14 cellular contexts compared by ENCODE assay signal in the genomic region with DNA sequence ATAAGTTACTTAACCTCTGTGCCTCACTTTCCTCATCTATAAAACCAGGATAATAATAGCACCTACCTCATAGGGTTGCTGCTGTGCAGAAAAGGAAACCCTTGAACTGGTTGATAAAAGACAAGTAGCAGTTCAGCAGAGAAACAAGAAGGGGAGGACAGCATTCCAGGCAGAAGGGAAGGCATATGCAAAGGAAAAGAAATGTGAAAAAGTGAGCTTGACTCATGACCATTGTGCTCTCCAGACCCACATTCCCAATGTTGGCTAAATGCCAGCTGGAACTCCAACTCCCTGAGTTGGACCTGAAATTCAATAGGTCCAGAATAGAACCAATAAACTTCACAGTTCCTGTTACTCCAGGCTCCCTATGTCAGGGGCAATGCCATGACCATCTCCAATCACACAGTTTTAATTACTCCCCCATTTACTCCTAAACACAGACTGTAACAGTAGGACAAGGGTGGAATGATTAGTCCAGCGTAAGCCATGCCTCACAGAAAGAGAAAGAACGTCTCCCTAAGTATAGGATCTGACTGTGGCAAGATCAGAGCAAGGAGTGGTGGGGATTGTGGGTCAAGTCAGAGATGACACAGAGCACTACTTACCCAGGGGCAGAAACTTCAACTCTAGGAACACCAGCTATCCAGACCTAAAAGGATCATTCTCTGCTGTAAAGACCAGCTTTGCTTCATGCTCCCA. TPM values are rescaled to one million over a fixed set of nuclear protein-coding genes. Genes with fewer than 3 reads are reported as not detected.
DNase-seq lines count a peak whose midpoint lies in the region; ATAC-seq and TF ChIP-seq lines count a peak whose summit lies in the region.
"Had no signal": no experiment of that assay in that cellular context is flagged by ENCODE, and none has a peak within 500 bp of the region (broad histone marks: within the 10 kb centered on the region; RNA-seq: fewer than 3 reads in every experiment).

No MANE protein-coding gene starts in this region.

- POLR2A ChIA-PET in activated CD8-positive, alpha-beta T cell treated with anti-CD3 and anti-CD28 coated beads for 36 hours (lab: Charles Lee) = no interaction called here

- H3K27me3 Mint-ChIP-seq in effector memory CD8-positive, alpha-beta T cell = no peaks in the 10 kb centered on the region
- no peaks in the 10 kb centered on the region for H3K27me3 Mint-ChIP-seq in activated CD8-positive, alpha-beta T cell treated with anti-CD3 and anti-CD28 coated beads for 36 hours
- H3K27me3 Mint-ChIP-seq: activated T-helper 17 cell treated with anti-CD3 and anti-CD28 coated beads, Interleukin-2, amount 50 U/mL, for 72 hours; B cell had no signal

- H3K4me1 Mint-ChIP-seq in effector memory CD8-positive, alpha-beta T cell (ENCODE audit: low read depth in 2 of 2) = peaks cover 18 to 43% of the 10 kb centered on the region in 2 donors
- H3K4me1 Mint-ChIP-seq in activated CD8-positive, alpha-beta T cell treated with anti-CD3 and anti-CD28 coated beads for 36 hours (ENCODE audit: low read depth) = peaks cover 16% of the 10 kb centered on the region

- no peak overlapping the region for H3K4me3 Mint-ChIP-seq in effector memory CD8-positive, alpha-beta T cell
- H3K4me3 Mint-ChIP-seq in activated CD8-positive, alpha-beta T cell treated with anti-CD3 and anti-CD28 coated beads for 36 hours = no peak overlapping the region
- H3K4me3 Mint-ChIP-seq: activated T-helper 17 cell treated with anti-CD3 and anti-CD28 coated beads, Interleukin-2, amount 50 U/mL, for 72 hours; B cell had no signal

- H3K36me3 Mint-ChIP-seq in effector memory CD8-positive, alpha-beta T cell (ENCODE audit: insufficient read depth) = peaks cover 4% of the 10 kb centered on the region
- H3K36me3 Mint-ChIP-seq in activated CD8-positive, alpha-beta T cell treated with anti-CD3 and anti-CD28 coated beads for 36 hours (ENCODE audit: low read depth) = no peaks in the 10 kb centered on the region

- CTCF ChIA-PET in activated CD8-positive, alpha-beta T cell treated with anti-CD3 and anti-CD28 coated beads for 36 hours (lab: Charles Lee) = no interaction called here

- intact Hi-C loops in activated CD8-positive, alpha-beta T cell treated with anti-CD3 and anti-CD28 coated beads for 36 hours (cut with micrococcal nuclease) = no loop called here

- DNase-seq in AG20443 (ENCODE audit: low spot score) (peak; percentile 44), LHCN-M2 (ENCODE audit: low read depth) (peak; percentile 53), left kidney (ENCODE audit: low read depth, low spot score) (peak; percentile 55), DMS79 (lab: John Stamatoyannopoulos, UW) (no peak), occipital lobe (lab: John Stamatoyannopoulos, UW) (no peak)
- DNase-seq in effector memory CD8-positive, alpha-beta T cell = no peak
- DNase-seq in activated CD8-positive, alpha-beta T cell treated with anti-CD3 and anti-CD28 coated beads for 36 hours = no peak
- DNase-seq: activated CD4-positive, alpha-beta T cell treated with anti-CD3 and anti-CD28 coated beads for 48 hours; cerebellar nuclear complex; NCI-H774; stimulated activated CD4-positive, alpha-beta T cell treated with anti-CD3 and anti-CD28 coated beads, Interleukin-12 subunit alpha, Interleukin-12 subunit beta, amount 100 ng/mL, for 4 hours had no signal

- H3K9me3 Mint-ChIP-seq in effector memory CD8-positive, alpha-beta T cell = no peaks in the 10 kb centered on the region
- no peaks in the 10 kb centered on the region for H3K9me3 Mint-ChIP-seq in activated CD8-positive, alpha-beta T cell treated with anti-CD3 and anti-CD28 coated beads for 36 hours
- H3K9me3 Mint-ChIP-seq: activated T-helper 17 cell treated with anti-CD3 and anti-CD28 coated beads, Interleukin-2, amount 50 U/mL, for 72 hours had no signal

- no peak for TF ChIP-seq CTCF in activated CD8-positive, alpha-beta T cell treated with anti-CD3 and anti-CD28 coated beads for 36 hours (IDR thresholded peaks at IDR 0.05)

- H3K27ac Mint-ChIP-seq in effector memory CD8-positive, alpha-beta T cell = peak overlapping the region; percentile 28 to 32
- no peak overlapping the region for H3K27ac Mint-ChIP-seq in activated CD8-positive, alpha-beta T cell treated with anti-CD3 and anti-CD28 coated beads for 36 hours
- H3K27ac Mint-ChIP-seq: B cell had no signal

- ATAC-seq in effector memory CD8-positive, alpha-beta T cell (replicated peaks) = no peak
- no peak for ATAC-seq in activated CD8-positive, alpha-beta T cell treated with anti-CD3 and anti-CD28 coated beads for 36 hours
- no peak for ATAC-seq in HG03439 (IDR thresholded peaks at IDR 0.05; ENCODE audit: unreplicated experiment)
- ATAC-seq: activated T-helper 17 cell treated with anti-CD3 and anti-CD28 coated beads, Interleukin-2, amount 50 U/mL, for 72 hours had no signal

RNA-seq across cellular contexts. Expression of gene PRKAR2A, which starts 26.9 kb away (rescaled TPM):
- total RNA-seq in LHCN-M2 (2014; rRNA removed) (41.3 and 48.3 TPM in 2 replicates), occipital lobe (29.2 TPM)
- 22.0 TPM for polyA plus RNA-seq in LHCN-M2 (2012)
- total RNA-seq in activated CD8-positive, alpha-beta T cell treated with anti-CD3 and anti-CD28 coated beads for 36 hours = 10 to 100 TPM; 31.0 to 32.1 TPM

Comparison
In these comparisons a context has a peak if more than half of its experiments do, and no peak if none do; other contexts are left out.
1. DNase-seq: peak in AG20443 (single experiment), LHCN-M2 (single experiment) and left kidney (single experiment); none in effector memory CD8-positive, alpha-beta T cell (0 of 3), DMS79 (single experiment), activated CD8-positive, alpha-beta T cell treated with anti-CD3 and anti-CD28 coated beads for 36 hours (single experiment) and occipital lobe (single experiment).